In genomic region chr1:30386145-30386926, GRCh38 we compare ENCODE assay signal across 17 cellular contexts.
"Had no signal": no experiment of that assay in that cellular context is flagged by ENCODE, and none has a peak within 500 bp of the region (broad histone marks: within the 10 kb centered on the region; RNA-seq: fewer than 3 reads in every experiment).

No MANE protein-coding gene starts in this region.

- H3K4me3 ChIP-seq: mucosa of descending colon, tibial nerve had no signal

- DNase-seq: activated naive CD4-positive, alpha-beta T cell treated with anti-CD3 and anti-CD28 coated beads, Interleukin-2, amount 50 U/mL, for 16 hours; activated T-cell treated with anti-CD3 and anti-CD28 coated beads, Interleukin-2, amount 50 U/mL, for 4 hours; caudate nucleus; dermis blood vessel endothelial cell; effector CD8-positive, alpha-beta T cell; foreskin keratinocyte; immature natural killer cell; left ventricle myocardium superior; mesenchymal stem cell; mucosa of descending colon; occipital lobe; retina; stimulated activated CD4-positive, alpha-beta T cell treated with anti-CD3 and anti-CD28 coated beads, Interleukin-1b, Interleukin-23, amount 100 ng/mL, for 48 hours; stimulated activated naive CD8-positive, alpha-beta T cell treated with anti-CD3 and anti-CD28 coated beads, Interleukin-15, amount 100 ng/mL, for 72 hours; T-helper 1 cell had no signal

- H3K27ac ChIP-seq: foreskin keratinocyte, tibial nerve had no signal

- H3K4me1 ChIP-seq: foreskin keratinocyte, tibial nerve had no signal

- H3K9me3 ChIP-seq: mucosa of descending colon, tibial nerve had no signal

- ATAC-seq: activated T-cell treated with anti-CD3 and anti-CD28 coated beads, Interleukin-2, amount 50 U/mL, for 4 hours; foreskin keratinocyte; left ventricle myocardium superior; mucosa of descending colon; stimulated activated naive CD8-positive, alpha-beta T cell treated with anti-CD3 and anti-CD28 coated beads, Interleukin-15, amount 100 ng/mL, for 72 hours; WTC11 had no signal

- H3K36me3 ChIP-seq: tibial nerve had no signal
